ENCODE assay signal across 32 cellular contexts in genomic region chr17:14057591-14057990, GRCh38.
"Had no signal": no experiment of that assay in that cellular context is flagged by ENCODE, and none has a peak within 500 bp of the region (broad histone marks: within the 10 kb centered on the region; RNA-seq: fewer than 3 reads in every experiment).

No MANE protein-coding gene starts in this region.

- H3K27me3 Mint-ChIP-seq: activated CD4-positive, alpha-beta T cell treated with anti-CD3 and anti-CD28 coated beads for 36 hours; activated CD8-positive, alpha-beta memory T cell treated with anti-CD3 and anti-CD28 coated beads, Interleukin-2, amount 10 ng/mL, durations not matched to agents 7 days and 5 days; naive thymus-derived CD4-positive, alpha-beta T cell; stimulated activated naive CD8-positive, alpha-beta T cell treated with anti-CD3 and anti-CD28 coated beads, Interleukin-15, amount 100 ng/mL, for 72 hours; type B pancreatic cell had no signal

- H3K27me3 ChIP-seq: ascending aorta, brain microvascular endothelial cell, esophagus squamous epithelium, gastroesophageal sphincter, ovary, sigmoid colon, uterus had no signal

- H3K27ac Mint-ChIP-seq: activated CD4-positive, alpha-beta T cell treated with anti-CD3 and anti-CD28 coated beads for 36 hours; activated CD8-positive, alpha-beta memory T cell treated with anti-CD3 and anti-CD28 coated beads, Interleukin-2, amount 10 ng/mL, durations not matched to agents 7 days and 5 days; activated CD8-positive, alpha-beta T cell treated with anti-CD3 and anti-CD28 coated beads, Interleukin-2, amount 10 ng/mL, durations not matched to agents 7 days and 5 days; activated naive CD4-positive, alpha-beta T cell treated with anti-CD3 and anti-CD28 coated beads, Interleukin-2, amount 50 U/mL, for 72 hours; activated T-helper 2 cell treated with anti-CD3 and anti-CD28 coated beads, Interferon-gamma antibody, Interleukin-2, Interleukin-4, amounts not matched to agents 10 μg/mL and 5 μg/mL and 100 μg/mL, durations not matched to agents 14 hours and 24 hours and 36 hours; mesothelial cell of epicardium; naive thymus-derived CD4-positive, alpha-beta T cell; stimulated activated effector memory CD8-positive, alpha-beta T cell treated with anti-CD3 and anti-CD28 coated beads, Interleukin-12 subunit alpha, Interleukin-12 subunit beta, amount 100 ng/mL, for 72 hours; stimulated activated naive CD8-positive, alpha-beta T cell treated with anti-CD3 and anti-CD28 coated beads, Interleukin-15, amount 100 ng/mL, for 72 hours; type B pancreatic cell had no signal

- DNase-seq: activated CD4-positive, alpha-beta T cell treated with anti-CD3 and anti-CD28 coated beads for 36 hours; activated CD4-positive, CD25-positive, alpha-beta regulatory T cell; activated CD8-positive, alpha-beta memory T cell treated with anti-CD3 and anti-CD28 coated beads, Interleukin-2, amount 10 ng/mL, durations not matched to agents 7 days and 5 days; activated CD8-positive, alpha-beta T cell treated with anti-CD3 and anti-CD28 coated beads, Interleukin-2, amount 10 ng/mL, durations not matched to agents 7 days and 5 days; activated naive CD4-positive, alpha-beta T cell; activated T-cell treated with anti-CD3 and anti-CD28 coated beads, Interleukin-2, amount 50 U/mL, for 48 hours; brain microvascular endothelial cell; cortex of kidney; esophagus squamous epithelium; head of caudate nucleus; hippocampal formation; kidney; left colon; mammary epithelial cell; naive thymus-derived CD4-positive, alpha-beta T cell; ovary; retina; sigmoid colon; small intestine; stimulated activated CD4-positive, alpha-beta T cell treated with anti-CD3 and anti-CD28 coated beads, Interleukin-4, amount 100 ng/mL, for 24 hours; stimulated activated naive CD8-positive, alpha-beta T cell treated with anti-CD3 and anti-CD28 coated beads, Interleukin-15, amount 100 ng/mL, for 72 hours; substantia nigra; T-helper 2 cell; uterus had no signal

- H3K4me3 ChIP-seq: ascending aorta, esophagus squamous epithelium, gastroesophageal sphincter, ovary, prostate gland, sigmoid colon, uterus had no signal

- H3K9me3 ChIP-seq: ascending aorta, esophagus squamous epithelium, gastroesophageal sphincter, ovary, prostate gland, uterus had no signal

- FAIRE-seq: kidney, small intestine had no signal

- H3K36me3 ChIP-seq: ascending aorta, brain microvascular endothelial cell, ovary, prostate gland, sigmoid colon, uterus had no signal

- H3K4me1 Mint-ChIP-seq: stimulated activated effector memory CD8-positive, alpha-beta T cell treated with anti-CD3 and anti-CD28 coated beads, Interleukin-12 subunit alpha, Interleukin-12 subunit beta, amount 100 ng/mL, for 72 hours; stimulated activated naive CD8-positive, alpha-beta T cell treated with anti-CD3 and anti-CD28 coated beads, Interleukin-15, amount 100 ng/mL, for 72 hours had no signal

- H3K4me3 Mint-ChIP-seq: activated CD4-positive, alpha-beta T cell treated with anti-CD3 and anti-CD28 coated beads for 36 hours; activated CD8-positive, alpha-beta memory T cell treated with anti-CD3 and anti-CD28 coated beads, Interleukin-2, amount 10 ng/mL, durations not matched to agents 7 days and 5 days; activated CD8-positive, alpha-beta T cell treated with anti-CD3 and anti-CD28 coated beads, Interleukin-2, amount 10 ng/mL, durations not matched to agents 7 days and 5 days; mesothelial cell of epicardium; naive thymus-derived CD4-positive, alpha-beta T cell; stimulated activated effector memory CD8-positive, alpha-beta T cell treated with anti-CD3 and anti-CD28 coated beads, Interleukin-12 subunit alpha, Interleukin-12 subunit beta, amount 100 ng/mL, for 72 hours; stimulated activated naive CD8-positive, alpha-beta T cell treated with anti-CD3 and anti-CD28 coated beads, Interleukin-15, amount 100 ng/mL, for 72 hours; type B pancreatic cell had no signal

- H3K27ac ChIP-seq: ascending aorta, brain microvascular endothelial cell, esophagus squamous epithelium, gastroesophageal sphincter, ovary, prostate gland, sigmoid colon, uterus had no signal

- H3K4me1 ChIP-seq: prostate gland, sigmoid colon, uterus had no signal
